ENCODE assay signal across 8 cellular contexts in genomic region chr4:184792950-184793555, GRCh38. TPM values are rescaled to one million over a fixed set of nuclear protein-coding genes. Genes with fewer than 3 reads are reported as not detected.
DNase-seq lines count a peak whose midpoint lies in the region; ATAC-seq lines count a peak whose summit lies in the region.

No MANE protein-coding gene starts in this region.

- peaks cover 0 to 4% (median 0%) of the 10 kb centered on the region in 11 experiments; a peak in 1 of 22 replicates for H3K27me3 ChIP-seq in BLaER1 treated with 17β-estradiol and CSF1 and Interleukin-3, amounts not matched to agents 10 nM and 100 nM

- H3K4me3 Mint-ChIP-seq in activated T-helper 17 cell treated with anti-CD3 and anti-CD28 coated beads, Interleukin-2, amount 50 U/mL, for 72 hours, result peak overlapping the region; percentile 48

- ATAC-seq in activated T-helper 17 cell treated with anti-CD3 and anti-CD28 coated beads, Interleukin-2, amount 50 U/mL, for 72 hours (replicated peaks), result peak; percentile 98
- ATAC-seq in HG03521 (IDR thresholded peaks at IDR 0.05; ENCODE audit: unreplicated experiment), result no peak

- DNase-seq in MV-4-11 (lab: John Stamatoyannopoulos, UW) (peak; percentile 97), iris pigment epithelial cell (ENCODE audit: low read depth) (peak; percentile 99), superior temporal gyrus (ENCODE audit: extremely low spot score) (no peak), DMS53 treated with DMSO at 0.1 percent for 48 hours (lab: John Stamatoyannopoulos, UW; ENCODE audit: unreplicated experiment) (no peak)
- peak; percentile 30 for DNase-seq in stimulated activated CD8-positive, alpha-beta memory T cell treated with anti-CD3 and anti-CD28 coated beads, Interleukin-4, amount 100 ng/mL, for 24 hours (ENCODE audit: low read depth)

- peak overlapping the region; percentile 57 to 92 (median 75) for H3K4me2 ChIP-seq in BLaER1 treated with 17β-estradiol and CSF1 and Interleukin-3, amounts not matched to agents 10 nM and 100 nM

- H3K27me3 Mint-ChIP-seq in activated T-helper 17 cell treated with anti-CD3 and anti-CD28 coated beads, Interleukin-2, amount 50 U/mL, for 72 hours, result no peaks in the 10 kb centered on the region

- peaks cover 22 to 100% (median 99%) of the 10 kb centered on the region in 11 experiments for H4K20me1 ChIP-seq in BLaER1 treated with 17β-estradiol and CSF1 and Interleukin-3, amounts not matched to agents 10 nM and 100 nM

- H3K36me3 ChIP-seq in BLaER1 treated with 17β-estradiol and CSF1 and Interleukin-3, amounts not matched to agents 10 nM and 100 nM, result peaks cover 17 to 98% (median 83%) of the 10 kb centered on the region in 11 experiments

- peaks cover 0 to 25% (median 21%) of the 10 kb centered on the region in 11 experiments; a peak in 16 of 22 replicates for H3K9me3 ChIP-seq in BLaER1 treated with 17β-estradiol and CSF1 and Interleukin-3, amounts not matched to agents 10 nM and 100 nM (replicated peaks in 1 of 11)

- H3K9ac ChIP-seq in BLaER1 treated with 17β-estradiol and CSF1 and Interleukin-3, amounts not matched to agents 10 nM and 100 nM, result peak overlapping the region; percentile 50 to 73 (median 64)

- H3K4me1 Mint-ChIP-seq in activated T-helper 17 cell treated with anti-CD3 and anti-CD28 coated beads, Interleukin-2, amount 50 U/mL, for 72 hours, result peaks cover 19% of the 10 kb centered on the region

- no peaks in the 10 kb centered on the region for H3K9me3 Mint-ChIP-seq in activated T-helper 17 cell treated with anti-CD3 and anti-CD28 coated beads, Interleukin-2, amount 50 U/mL, for 72 hours

- H3K36me3 Mint-ChIP-seq in activated T-helper 17 cell treated with anti-CD3 and anti-CD28 coated beads, Interleukin-2, amount 50 U/mL, for 72 hours (ENCODE audit: low read depth), result peaks cover 7% of the 10 kb centered on the region

- H3K4me3 ChIP-seq in BLaER1 treated with 17β-estradiol and CSF1 and Interleukin-3, amounts not matched to agents 10 nM and 100 nM, result peak overlapping the region in 2 of 10 experiments; percentile 0 to 1; a peak in 1 of 20 replicates

- H3K27ac Mint-ChIP-seq in activated T-helper 17 cell treated with anti-CD3 and anti-CD28 coated beads, Interleukin-2, amount 50 U/mL, for 72 hours, result peak overlapping the region; percentile 74

- H3K4me1 ChIP-seq in BLaER1 treated with 17β-estradiol and CSF1 and Interleukin-3, amounts not matched to agents 10 nM and 100 nM, result peaks cover 27 to 95% (median 46%) of the 10 kb centered on the region in 10 experiments

- peak overlapping the region; percentile 61 to 84 (median 77); a peak in 21 of 22 replicates for H3K27ac ChIP-seq in BLaER1 treated with 17β-estradiol and CSF1 and Interleukin-3, amounts not matched to agents 10 nM and 100 nM

RNA-seq across cellular contexts. Expression of gene ACSL1, which starts 32.7 kb away (rescaled TPM):
- total RNA-seq in activated T-helper 17 cell treated with anti-CD3 and anti-CD28 coated beads, Interleukin-2, amount 50 U/mL, for 72 hours, result 10 to 100 TPM; 13.2 to 22.2 TPM

RNA-seq across cellular contexts. Expression of gene CENPU, which starts 59.2 kb away (rescaled TPM):
- 10 to 100 TPM; 48.6 to 66.4 TPM for total RNA-seq in activated T-helper 17 cell treated with anti-CD3 and anti-CD28 coated beads, Interleukin-2, amount 50 U/mL, for 72 hours

Comparison
In these comparisons a context has a peak if more than half of its experiments do, and no peak if none do; other contexts are left out.
1. DNase-seq: peak in MV-4-11 (single experiment), iris pigment epithelial cell (single experiment) and stimulated activated CD8-positive, alpha-beta memory T cell treated with anti-CD3 and anti-CD28 coated beads, Interleukin-4, amount 100 ng/mL, for 24 hours (single experiment); none in superior temporal gyrus (single experiment) and DMS53 treated with DMSO at 0.1 percent for 48 hours (single experiment).